Comparison of ENCODE assay signal across 13 cellular contexts in the genomic region with DNA sequence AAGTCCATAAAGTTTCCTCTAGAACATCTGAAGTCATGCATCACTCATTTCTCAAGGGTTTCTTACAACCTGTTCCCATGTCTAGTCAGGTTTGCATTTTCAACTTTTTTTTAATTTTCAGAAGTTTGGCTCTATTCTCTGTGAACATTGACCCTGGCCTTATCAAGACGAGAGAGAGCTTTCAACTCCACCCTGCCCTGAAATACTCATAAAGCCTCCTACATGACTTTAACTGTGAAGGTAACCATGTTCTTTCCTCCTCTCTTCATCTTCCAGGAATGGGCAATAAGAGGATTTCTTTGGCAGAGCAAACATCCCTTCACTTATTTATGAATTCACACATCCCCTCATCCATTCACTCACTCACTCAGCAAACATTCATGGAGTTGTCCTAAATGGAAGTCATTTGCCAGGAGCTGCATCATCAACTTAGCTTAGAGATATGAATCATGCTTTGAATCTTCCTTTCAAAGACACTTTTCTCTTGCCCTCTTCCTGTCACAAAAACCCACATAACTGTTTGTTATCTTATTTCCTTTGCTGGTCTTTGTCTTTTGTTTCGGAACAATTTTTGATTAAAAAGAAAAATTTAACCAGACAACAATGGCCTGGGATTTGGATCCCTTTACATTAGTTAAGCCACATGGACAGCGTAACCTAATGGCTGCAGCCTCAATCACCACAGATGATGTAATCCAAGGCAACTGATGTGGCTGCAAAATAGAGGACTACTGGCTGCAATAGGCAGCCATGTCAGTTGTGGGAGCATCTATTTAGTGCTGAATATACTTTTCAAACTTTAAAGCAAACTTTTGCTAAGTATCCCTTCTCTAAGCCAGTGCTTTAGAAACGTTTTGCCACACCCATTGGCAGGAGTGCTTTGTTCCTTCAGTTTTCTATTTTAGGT. TPM values are rescaled to one million over a fixed set of nuclear protein-coding genes. Genes with fewer than 3 reads are reported as not detected.
DNase-seq lines count a peak whose midpoint lies in the region; ATAC-seq lines count a peak whose summit lies in the region.
"Had no signal": no experiment of that assay in that cellular context is flagged by ENCODE, and none has a peak within 500 bp of the region (broad histone marks: within the 10 kb centered on the region; RNA-seq: fewer than 3 reads in every experiment).

No MANE protein-coding gene starts in this region.

- peak overlapping the region; percentile 68 for H3K4me3 Mint-ChIP-seq in activated naive CD4-positive, alpha-beta T cell treated with anti-CD3 and anti-CD28 coated beads, Interleukin-2, amount 50 U/mL, for 24 hours
- peak overlapping the region; percentile 28 to 63 (median 51) for H3K4me3 Mint-ChIP-seq in T-cell
- H3K4me3 Mint-ChIP-seq: stimulated activated naive B cell treated with anti-CD40 and anti-IgM and Interleukin-4, amounts not matched to agents 10 μg/mL and 1 μg/mL and 100 μg/mL, for 72 hours had no signal

- peaks cover 7% of the 10 kb centered on the region for H3K36me3 Mint-ChIP-seq in activated naive CD4-positive, alpha-beta T cell treated with anti-CD3 and anti-CD28 coated beads, Interleukin-2, amount 50 U/mL, for 24 hours
- H3K36me3 Mint-ChIP-seq in T-cell: peaks cover 6% of the 10 kb centered on the region

- ATAC-seq in T-cell (replicated peaks in 1 of 4): peak; percentile 77 to 92 (median 84)
- ATAC-seq: Panc1; stimulated activated naive B cell treated with anti-CD40 and anti-IgM and Interleukin-4, amounts not matched to agents 10 μg/mL and 1 μg/mL and 100 μg/mL, for 72 hours had no signal

- DNase-seq in activated naive CD4-positive, alpha-beta T cell treated with anti-CD3 and anti-CD28 coated beads, Interleukin-2, amount 50 U/mL, for 16 hours: no peak
- DNase-seq in T-cell (peak in 3 of 34 experiments; percentile 7 to 11 (median 8)), dermis blood vessel endothelial cell (peak; percentile 42), stromal cell of bone marrow (ENCODE audit: low read depth) (peak; percentile 19), germinal center (ENCODE audit: low spot score) (no peak), NCI-H1417 treated with DMSO at 0.1 percent for 48 hours (lab: John Stamatoyannopoulos, UW) (no peak), NCI-H2196 treated with DMSO at 0.1 percent for 48 hours (lab: John Stamatoyannopoulos, UW; ENCODE audit: unreplicated experiment) (no peak)
- DNase-seq: AML-193; esophagus squamous epithelium; stimulated activated CD4-positive, alpha-beta T cell treated with anti-CD3 and anti-CD28 coated beads, Interleukin-1b, Interleukin-23, amount 100 ng/mL, for 48 hours; stimulated activated naive B cell treated with anti-CD40 and anti-IgM and Interleukin-4, amounts not matched to agents 10 μg/mL and 1 μg/mL and 100 μg/mL, for 72 hours had no signal

- no peaks in the 10 kb centered on the region for H3K27me3 Mint-ChIP-seq in activated naive CD4-positive, alpha-beta T cell treated with anti-CD3 and anti-CD28 coated beads, Interleukin-2, amount 50 U/mL, for 24 hours
- no peaks in the 10 kb centered on the region for H3K27me3 Mint-ChIP-seq in T-cell

- peaks cover 53% of the 10 kb centered on the region for H3K4me1 Mint-ChIP-seq in activated naive CD4-positive, alpha-beta T cell treated with anti-CD3 and anti-CD28 coated beads, Interleukin-2, amount 50 U/mL, for 24 hours
- H3K4me1 Mint-ChIP-seq in T-cell: peaks cover 51 to 60% (median 55%) of the 10 kb centered on the region in 3 donors
- H3K4me1 Mint-ChIP-seq: stimulated activated naive B cell treated with anti-CD40 and anti-IgM and Interleukin-4, amounts not matched to agents 10 μg/mL and 1 μg/mL and 100 μg/mL, for 72 hours had no signal

- POLR2A ChIA-PET in T-cell (lab: Charles Lee): no interaction called here

- peaks cover 13% of the 10 kb centered on the region for H3K9me3 Mint-ChIP-seq in activated naive CD4-positive, alpha-beta T cell treated with anti-CD3 and anti-CD28 coated beads, Interleukin-2, amount 50 U/mL, for 24 hours
- peaks cover 0 to 15% (median 13%) of the 10 kb centered on the region in 3 donors for H3K9me3 Mint-ChIP-seq in T-cell

- CTCF ChIA-PET in T-cell (lab: Charles Lee): interaction anchor here (0.9 to 1.8 kb wide), 2 partner anchors 40 to 130 kb away, joined by 3 to 5 read pairs; no protein-coding TSS in a partner anchor

- peak overlapping the region; percentile 92 for H3K27ac Mint-ChIP-seq in activated naive CD4-positive, alpha-beta T cell treated with anti-CD3 and anti-CD28 coated beads, Interleukin-2, amount 50 U/mL, for 24 hours
- peak overlapping the region; percentile 91 to 94 for H3K27ac Mint-ChIP-seq in T-cell
- H3K27ac Mint-ChIP-seq: stimulated activated naive B cell treated with anti-CD40 and anti-IgM and Interleukin-4, amounts not matched to agents 10 μg/mL and 1 μg/mL and 100 μg/mL, for 72 hours had no signal

RNA-seq across cellular contexts. Expression of gene GNAQ, which starts 43.0 kb away (rescaled TPM):
- total RNA-seq in T-cell (10 to 100 TPM; 29.3 to 48.4 (median 38.3) TPM), dermis blood vessel endothelial cell (48.0 and 88.6 TPM in 2 replicates)

Comparison
In these comparisons a context has a peak if more than half of its experiments do, and no peak if none do; other contexts are left out.
1. DNase-seq: peak in dermis blood vessel endothelial cell (single experiment) and stromal cell of bone marrow (single experiment); none in activated naive CD4-positive, alpha-beta T cell treated with anti-CD3 and anti-CD28 coated beads, Interleukin-2, amount 50 U/mL, for 16 hours (single experiment), germinal center (single experiment), NCI-H1417 treated with DMSO at 0.1 percent for 48 hours (single experiment) and NCI-H2196 treated with DMSO at 0.1 percent for 48 hours (single experiment).